ENCODE assay signal across 1 cellular context in the genomic region with DNA sequence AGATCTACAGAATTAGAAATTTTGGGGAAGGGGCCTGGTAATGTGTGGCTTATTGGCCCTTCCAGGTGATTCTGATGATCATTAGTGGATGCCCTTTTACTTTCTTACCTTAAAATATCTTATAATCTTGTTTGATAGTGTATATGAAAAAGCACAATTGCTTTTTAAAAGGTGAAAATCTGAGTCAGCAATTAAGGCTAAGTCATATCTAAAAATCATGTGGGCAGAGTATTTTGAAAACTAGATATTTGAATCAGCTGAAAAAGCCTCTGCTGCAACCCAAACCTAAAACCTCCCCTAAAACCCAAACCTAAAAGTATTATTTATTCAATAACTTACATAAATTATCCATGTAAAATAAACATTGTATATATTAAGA.
TF ChIP-seq lines count a peak whose summit lies in the region.

No MANE protein-coding gene starts in this region.

TF ChIP-seq in HepG2, 621 proteins besides CTCF, POLR2A, EP300 and RAD21 (continued from another document):
- TF ChIP-seq SALL2 (CRISPR knock-in tag; IDR thresholded peaks at IDR 0.05) (no peak), MAFK (conservative IDR thresholded peaks at IDR 0.05 in 1 of 2, IDR thresholded peaks at IDR 0.05 in 1 of 2; ENCODE audit: low read length in 2 of 2) (peak in 1 of 2 experiments; percentile 84; a peak in 2 of 4 replicates), RBFOX2 (IDR thresholded peaks at IDR 0.05; ENCODE audit: low read depth, low read length) (no peak), PRMT3 (CRISPR knock-in tag; IDR thresholded peaks at IDR 0.05; ENCODE audit: borderline replicate concordance, low read depth) (no peak), MAFF (IDR thresholded peaks at IDR 0.05; ENCODE audit: low read depth, low read length) (peak; percentile 73)
- TF ChIP-seq, protein P1, sequence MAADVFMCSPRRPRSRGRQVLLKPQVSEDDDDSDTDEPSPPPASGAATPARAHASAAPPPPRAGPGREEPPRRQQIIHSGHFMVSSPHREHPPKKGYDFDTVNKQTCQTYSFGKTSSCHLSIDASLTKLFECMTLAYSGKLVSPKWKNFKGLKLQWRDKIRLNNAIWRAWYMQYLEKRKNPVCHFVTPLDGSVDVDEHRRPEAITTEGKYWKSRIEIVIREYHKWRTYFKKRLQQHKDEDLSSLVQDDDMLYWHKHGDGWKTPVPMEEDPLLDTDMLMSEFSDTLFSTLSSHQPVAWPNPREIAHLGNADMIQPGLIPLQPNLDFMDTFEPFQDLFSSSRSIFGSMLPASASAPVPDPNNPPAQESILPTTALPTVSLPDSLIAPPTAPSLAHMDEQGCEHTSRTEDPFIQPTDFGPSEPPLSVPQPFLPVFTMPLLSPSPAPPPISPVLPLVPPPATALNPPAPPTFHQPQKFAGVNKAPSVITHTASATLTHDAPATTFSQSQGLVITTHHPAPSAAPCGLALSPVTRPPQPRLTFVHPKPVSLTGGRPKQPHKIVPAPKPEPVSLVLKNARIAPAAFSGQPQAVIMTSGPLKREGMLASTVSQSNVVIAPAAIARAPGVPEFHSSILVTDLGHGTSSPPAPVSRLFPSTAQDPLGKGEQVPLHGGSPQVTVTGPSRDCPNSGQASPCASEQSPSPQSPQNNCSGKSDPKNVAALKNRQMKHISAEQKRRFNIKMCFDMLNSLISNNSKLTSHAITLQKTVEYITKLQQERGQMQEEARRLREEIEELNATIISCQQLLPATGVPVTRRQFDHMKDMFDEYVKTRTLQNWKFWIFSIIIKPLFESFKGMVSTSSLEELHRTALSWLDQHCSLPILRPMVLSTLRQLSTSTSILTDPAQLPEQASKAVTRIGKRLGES (CRISPR knock-in tag; IDR thresholded peaks at IDR 0.05; ENCODE audit: borderline replicate concordance): no peak
